In genomic region chrX:98077440-98077839, GRCh38 we compare ENCODE assay signal across 29 cellular contexts.
"Had no signal": no experiment of that assay in that cellular context is flagged by ENCODE, and none has a peak within 500 bp of the region (broad histone marks: within the 10 kb centered on the region; RNA-seq: fewer than 3 reads in every experiment).

No MANE protein-coding gene starts in this region.

- H3K9me3 ChIP-seq: suprapubic skin, testis, thoracic aorta, thyroid gland, tibial artery, tibial nerve, transverse colon, upper lobe of left lung, upper lobe of right lung, uterus, vagina had no signal

- H3K4me3 ChIP-seq: stomach, suprapubic skin, testis, thoracic aorta, thyroid gland, tibial artery, tibial nerve, transverse colon, upper lobe of left lung, upper lobe of right lung, uterus, vagina had no signal

- H3K9me3 Mint-ChIP-seq: stimulated activated memory B cell treated with anti-CD40 and anti-IgM and Interleukin-4, amounts not matched to agents 10 μg/mL and 1 μg/mL and 100 μg/mL, for 72 hours; stimulated activated naive CD8-positive, alpha-beta T cell treated with anti-CD3 and anti-CD28 coated beads, Interleukin-15, amount 100 ng/mL, for 72 hours; stimulated activated naive CD8-positive, alpha-beta T cell treated with anti-CD3 and anti-CD28 coated beads, Interleukin-15, Interleukin-2, amounts not matched to agents 100 ng/mL and 50 ng/mL, for 24 hours had no signal

- H3K27me3 Mint-ChIP-seq: stimulated activated memory B cell treated with anti-CD40 and anti-IgM and Interleukin-4, amounts not matched to agents 10 μg/mL and 1 μg/mL and 100 μg/mL, for 72 hours; stimulated activated naive B cell treated with anti-CD40 and anti-IgM and Interleukin-4, amounts not matched to agents 10 μg/mL and 1 μg/mL and 100 μg/mL, for 72 hours; stimulated activated naive CD8-positive, alpha-beta T cell treated with anti-CD3 and anti-CD28 coated beads, Interleukin-15, amount 100 ng/mL, for 72 hours; stimulated activated naive CD8-positive, alpha-beta T cell treated with anti-CD3 and anti-CD28 coated beads, Interleukin-15, Interleukin-2, amounts not matched to agents 100 ng/mL and 50 ng/mL, for 24 hours; type B pancreatic cell had no signal

- H3K4me1 Mint-ChIP-seq: stimulated activated effector memory CD8-positive, alpha-beta T cell treated with anti-CD3 and anti-CD28 coated beads, Interleukin-12 subunit alpha, Interleukin-12 subunit beta, amount 100 ng/mL, for 72 hours; stimulated activated memory B cell treated with anti-CD40 and anti-IgM and Interleukin-4, amounts not matched to agents 10 μg/mL and 1 μg/mL and 100 μg/mL, for 72 hours; stimulated activated naive B cell treated with anti-CD40 and anti-IgM and Interleukin-4, amounts not matched to agents 10 μg/mL and 1 μg/mL and 100 μg/mL, for 72 hours; stimulated activated naive CD8-positive, alpha-beta T cell treated with anti-CD3 and anti-CD28 coated beads, Interleukin-15, amount 100 ng/mL, for 72 hours had no signal

- H3K27ac ChIP-seq: stomach, suprapubic skin, testis, thoracic aorta, thyroid gland, tibial artery, tibial nerve, transverse colon, upper lobe of left lung, upper lobe of right lung, uterus, vagina had no signal

- ATAC-seq: stimulated activated effector memory CD8-positive, alpha-beta T cell treated with anti-CD3 and anti-CD28 coated beads, Interleukin-12 subunit alpha, Interleukin-12 subunit beta, amount 100 ng/mL, for 72 hours; stimulated activated memory B cell treated with anti-CD40 and anti-IgM and Interleukin-4, amounts not matched to agents 10 μg/mL and 1 μg/mL and 100 μg/mL, for 72 hours; stimulated activated naive B cell treated with anti-CD40 and anti-IgM and Interleukin-4, amounts not matched to agents 10 μg/mL and 1 μg/mL and 100 μg/mL, for 72 hours; stimulated activated naive CD8-positive, alpha-beta T cell treated with anti-CD3 and anti-CD28 coated beads, Interleukin-15, amount 100 ng/mL, for 72 hours; stimulated activated naive CD8-positive, alpha-beta T cell treated with anti-CD3 and anti-CD28 coated beads, Interleukin-15, Interleukin-2, amounts not matched to agents 100 U/mL and 50 U/mL, for 24 hours; upper lobe of right lung had no signal

- H3K27me3 ChIP-seq: stomach, suprapubic skin, testis, thyroid gland, tibial artery, tibial nerve, transverse colon, upper lobe of left lung, upper lobe of right lung, uterus, vagina had no signal

- H3K36me3 Mint-ChIP-seq: stimulated activated effector memory CD8-positive, alpha-beta T cell treated with anti-CD3 and anti-CD28 coated beads, Interleukin-12 subunit alpha, Interleukin-12 subunit beta, amount 100 ng/mL, for 72 hours; stimulated activated memory B cell treated with anti-CD40 and anti-IgM and Interleukin-4, amounts not matched to agents 10 μg/mL and 1 μg/mL and 100 μg/mL, for 72 hours; stimulated activated naive B cell treated with anti-CD40 and anti-IgM and Interleukin-4, amounts not matched to agents 10 μg/mL and 1 μg/mL and 100 μg/mL, for 72 hours; type B pancreatic cell had no signal

- H3K4me3 Mint-ChIP-seq: stimulated activated effector memory CD8-positive, alpha-beta T cell treated with anti-CD3 and anti-CD28 coated beads, Interleukin-12 subunit alpha, Interleukin-12 subunit beta, amount 100 ng/mL, for 72 hours; stimulated activated memory B cell treated with anti-CD40 and anti-IgM and Interleukin-4, amounts not matched to agents 10 μg/mL and 1 μg/mL and 100 μg/mL, for 72 hours; stimulated activated naive B cell treated with anti-CD40 and anti-IgM and Interleukin-4, amounts not matched to agents 10 μg/mL and 1 μg/mL and 100 μg/mL, for 72 hours; stimulated activated naive CD8-positive, alpha-beta T cell treated with anti-CD3 and anti-CD28 coated beads, Interleukin-15, amount 100 ng/mL, for 72 hours; stimulated activated naive CD8-positive, alpha-beta T cell treated with anti-CD3 and anti-CD28 coated beads, Interleukin-15, Interleukin-2, amounts not matched to agents 100 ng/mL and 50 ng/mL, for 24 hours; type B pancreatic cell had no signal

- FAIRE-seq: urothelium cell line had no signal

- H3K27ac Mint-ChIP-seq: stimulated activated effector memory CD8-positive, alpha-beta T cell treated with anti-CD3 and anti-CD28 coated beads, Interleukin-12 subunit alpha, Interleukin-12 subunit beta, amount 100 ng/mL, for 72 hours; stimulated activated memory B cell treated with anti-CD40 and anti-IgM and Interleukin-4, amounts not matched to agents 10 μg/mL and 1 μg/mL and 100 μg/mL, for 72 hours; stimulated activated naive B cell treated with anti-CD40 and anti-IgM and Interleukin-4, amounts not matched to agents 10 μg/mL and 1 μg/mL and 100 μg/mL, for 72 hours; stimulated activated naive CD8-positive, alpha-beta T cell treated with anti-CD3 and anti-CD28 coated beads, Interleukin-15, amount 100 ng/mL, for 72 hours; stimulated activated naive CD8-positive, alpha-beta T cell treated with anti-CD3 and anti-CD28 coated beads, Interleukin-15, Interleukin-2, amounts not matched to agents 100 ng/mL and 50 ng/mL, for 24 hours; type B pancreatic cell had no signal

- DNase-seq: stimulated activated CD4-positive, alpha-beta T cell treated with anti-CD3 and anti-CD28 coated beads, Interleukin-2, amount 100 ng/mL, for 48 hours; stimulated activated CD4-positive, alpha-beta T cell treated with anti-CD3 and anti-CD28 coated beads, Interleukin-4, amount 100 ng/mL, for 1 hour; stimulated activated CD4-positive, alpha-beta T cell treated with anti-CD3 and anti-CD28 coated beads, Interleukin-4, amount 100 ng/mL, for 24 hours; stimulated activated CD4-positive, alpha-beta T cell treated with anti-CD3 and anti-CD28 coated beads, Interleukin-4, amount 100 ng/mL, for 4 hours; stimulated activated CD8-positive, alpha-beta memory T cell treated with anti-CD3 and anti-CD28 coated beads, Interleukin-4, amount 100 ng/mL, for 48 hours; stimulated activated naive B cell treated with anti-CD40 and anti-IgM and Interleukin-4, amounts not matched to agents 10 μg/mL and 1 μg/mL and 100 μg/mL, for 72 hours; stimulated activated naive CD4-positive, alpha-beta T cell; stimulated activated naive CD4-positive, alpha-beta T cell treated with Interleukin-2 at 50 U/mL for 16 hours; stimulated activated naive CD8-positive, alpha-beta T cell treated with anti-CD3 and anti-CD28 coated beads, Interleukin-15, amount 100 ng/mL, for 72 hours; stimulated activated naive CD8-positive, alpha-beta T cell treated with anti-CD3 and anti-CD28 coated beads, Interleukin-15, Interleukin-2, amounts not matched to agents 100 U/mL and 50 U/mL, for 24 hours; stomach; substantia nigra; testis; thyroid gland; tibial artery; transverse colon; trophoblast cell; upper lobe of left lung; upper lobe of right lung; uterus had no signal

- H3K36me3 ChIP-seq: stomach, suprapubic skin, thoracic aorta, thyroid gland, tibial artery, tibial nerve, transverse colon, upper lobe of left lung, upper lobe of right lung, uterus, vagina had no signal

- H3K4me1 ChIP-seq: stomach, suprapubic skin, testis, thyroid gland, tibial artery, tibial nerve, transverse colon, upper lobe of left lung, upper lobe of right lung, uterus, vagina had no signal
